Comparison of ENCODE assay signal across 8 cellular contexts in the genomic region with DNA sequence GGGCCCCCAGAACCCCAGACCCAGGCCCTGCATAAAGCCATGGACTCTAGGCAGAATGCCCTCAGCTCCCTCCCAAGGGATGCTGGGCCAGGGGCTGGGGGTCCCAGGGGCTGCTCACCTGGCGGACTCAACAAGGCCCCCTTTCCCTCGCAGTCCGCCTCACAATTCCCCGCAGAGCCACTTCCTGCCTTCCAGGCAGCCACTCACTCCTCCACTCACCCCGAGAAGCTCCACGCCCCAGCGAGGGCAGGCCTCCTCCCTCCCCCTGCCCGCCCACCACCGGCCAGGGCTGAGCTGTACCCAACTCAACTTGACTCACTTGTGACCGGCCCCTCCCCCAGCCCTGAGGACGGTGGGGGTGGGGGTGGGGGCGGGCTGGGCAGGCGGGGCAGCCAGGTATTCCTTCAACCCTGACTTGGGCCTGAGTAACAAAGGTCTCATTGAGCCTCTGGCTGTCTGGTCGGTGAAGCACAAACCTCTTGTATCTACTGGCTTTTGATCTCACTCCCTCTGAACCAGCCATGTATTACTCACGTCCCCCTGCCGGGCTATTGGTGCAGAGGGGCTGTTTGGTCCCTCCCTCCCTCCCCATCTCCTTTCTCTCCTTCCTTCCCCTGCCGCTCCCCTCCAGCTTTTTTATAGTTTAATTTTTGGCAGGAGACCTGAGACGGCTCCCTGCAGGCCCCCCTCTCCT. TPM values are rescaled to one million over a fixed set of nuclear protein-coding genes. Genes with fewer than 3 reads are reported as not detected.
A peak's percentile ranks its signal among the peaks of the same experiment; 100 is the strongest.
DNase-seq lines count a peak whose midpoint lies in the region; ATAC-seq and TF ChIP-seq lines count a peak whose summit lies in the region.

No MANE protein-coding gene starts in this region.

- DNase-seq in CD8-positive, alpha-beta memory T cell: no peak
- DNase-seq in left lung (peak; percentile 86 to 92), SW 1271 (lab: John Stamatoyannopoulos, UW) (no peak), cerebellum (ENCODE audit: low spot score) (no peak)

- H3K4me1 ChIP-seq in CD8-positive, alpha-beta memory T cell (ENCODE audit: insufficient read depth, low read length): no peaks in the 10 kb centered on the region
- peaks cover 91% of the 10 kb centered on the region for H3K4me1 ChIP-seq in HUES6 (ENCODE audit: control insufficient read depth, insufficient read depth, low read length)
- peaks cover 0 to 18% of the 10 kb centered on the region in 2 donors for H3K4me1 ChIP-seq in left lung

- POLR2A ChIA-PET in CD8-positive, alpha-beta memory T cell (lab: Charles Lee): interaction anchor here (0.9 kb wide), 1 partner anchor 19 kb away, joined by 4 read pairs; no protein-coding TSS in a partner anchor

- CTCF ChIA-PET in CD8-positive, alpha-beta memory T cell (lab: Charles Lee): no interaction called here

- H3K9me3 Mint-ChIP-seq in CD8-positive, alpha-beta memory T cell: no peaks in the 10 kb centered on the region
- no peaks in the 10 kb centered on the region for H3K9me3 Mint-ChIP-seq in activated T-helper 17 cell treated with anti-CD3 and anti-CD28 coated beads, Interleukin-2, amount 50 U/mL, for 72 hours

- intact Hi-C loops in left lung (cut with DNase I): no loop called here

- peak overlapping the region in 2 of 8 donors; percentile 70 to 87 for H3K27ac Mint-ChIP-seq in CD8-positive, alpha-beta memory T cell
- H3K27ac Mint-ChIP-seq in activated T-helper 17 cell treated with anti-CD3 and anti-CD28 coated beads, Interleukin-2, amount 50 U/mL, for 72 hours: peak overlapping the region; percentile 78

- H3K36me3 Mint-ChIP-seq in CD8-positive, alpha-beta memory T cell: no peaks in the 10 kb centered on the region
- no peaks in the 10 kb centered on the region for H3K36me3 Mint-ChIP-seq in activated T-helper 17 cell treated with anti-CD3 and anti-CD28 coated beads, Interleukin-2, amount 50 U/mL, for 72 hours (ENCODE audit: low read depth)

- no peak for TF ChIP-seq CTCF in left lung (IDR thresholded peaks at IDR 0.05)

- H3K27ac ChIP-seq in CD8-positive, alpha-beta memory T cell (ENCODE audit: low read depth, low read length): peak overlapping the region; percentile 51
- H3K27ac ChIP-seq in HUES6 (ENCODE audit: low read depth, low read length) (peak overlapping the region; percentile 78; the same call in 1 of the 2 replicates), left lung (peak overlapping the region; percentile 6 to 33)

- no peaks in the 10 kb centered on the region for H3K9me3 ChIP-seq in CD8-positive, alpha-beta memory T cell (ENCODE audit: low read length)
- H3K9me3 ChIP-seq in HUES6 (ENCODE audit: control insufficient read depth, insufficient read depth, low read depth, low read length) (no peaks in the 10 kb centered on the region), left lung (no peaks in the 10 kb centered on the region)

- peaks cover 25% of the 10 kb centered on the region for H3K27me3 ChIP-seq in CD8-positive, alpha-beta memory T cell (ENCODE audit: insufficient read depth, low read length, poor library complexity, severe bottlenecking)
- H3K27me3 ChIP-seq in HUES6 (ENCODE audit: control insufficient read depth, insufficient read depth, low read length) (peaks cover 2% of the 10 kb centered on the region; the same call in 1 of the 2 replicates), left lung (peaks cover 12 to 61% of the 10 kb centered on the region in 2 donors)

- H3K36me3 ChIP-seq in CD8-positive, alpha-beta memory T cell (ENCODE audit: insufficient read depth, low read length): no peaks in the 10 kb centered on the region
- peaks cover 8% of the 10 kb centered on the region; the same call in 1 of the 2 replicates for H3K36me3 ChIP-seq in HUES6 (ENCODE audit: control insufficient read depth, insufficient read depth, low read length)
- H3K36me3 ChIP-seq in left lung: no peaks in the 10 kb centered on the region

- H3K27me3 Mint-ChIP-seq in CD8-positive, alpha-beta memory T cell: peaks cover 23 to 40% of the 10 kb centered on the region in 2 donors
- peaks cover 37% of the 10 kb centered on the region for H3K27me3 Mint-ChIP-seq in activated T-helper 17 cell treated with anti-CD3 and anti-CD28 coated beads, Interleukin-2, amount 50 U/mL, for 72 hours

- peaks cover 5 to 9% (median 8%) of the 10 kb centered on the region in 3 donors for H3K4me1 Mint-ChIP-seq in CD8-positive, alpha-beta memory T cell
- H3K4me1 Mint-ChIP-seq in activated T-helper 17 cell treated with anti-CD3 and anti-CD28 coated beads, Interleukin-2, amount 50 U/mL, for 72 hours: no peaks in the 10 kb centered on the region

- no peak overlapping the region for H3K4me3 ChIP-seq in CD8-positive, alpha-beta memory T cell (ENCODE audit: low read length)
- peak overlapping the region; percentile 67 for H3K4me3 ChIP-seq in HUES6 (ENCODE audit: low read depth, low read length)
- peak overlapping the region; percentile 20 to 37 for H3K4me3 ChIP-seq in left lung

- peak; percentile 95 for ATAC-seq in activated T-helper 17 cell treated with anti-CD3 and anti-CD28 coated beads, Interleukin-2, amount 50 U/mL, for 72 hours (replicated peaks)
- peak; percentile 94 for ATAC-seq in left lung
- ATAC-seq in HG03175 (IDR thresholded peaks at IDR 0.05; ENCODE audit: unreplicated experiment): no peak
- ATAC-seq in GM21723 (IDR thresholded peaks at IDR 0.05; ENCODE audit: unreplicated experiment): no peak

- no peak overlapping the region for H3K4me3 Mint-ChIP-seq in CD8-positive, alpha-beta memory T cell
- H3K4me3 Mint-ChIP-seq in activated T-helper 17 cell treated with anti-CD3 and anti-CD28 coated beads, Interleukin-2, amount 50 U/mL, for 72 hours: peak overlapping the region; percentile 67

- peak overlapping the region; percentile 88 for H3K9ac ChIP-seq in HUES6 (ENCODE audit: low read length)

RNA-seq across cellular contexts. Expression of gene BLACAT1, which starts 5.9 kb away (rescaled TPM):
- total RNA-seq in CD8-positive, alpha-beta memory T cell: under 1 TPM in 1 of 2 experiments, not detected in 1; 0.09 TPM
- not detected for polyA plus RNA-seq in CD8-positive, alpha-beta memory T cell
- total RNA-seq in activated T-helper 17 cell treated with anti-CD3 and anti-CD28 coated beads, Interleukin-2, amount 50 U/mL, for 72 hours: under 1 TPM; 0.61 to 0.95 TPM
- total RNA-seq in left lung: 1 to 10 TPM in 1 of 2 donors, under 1 TPM in 1; 0.55 to 2.7 TPM
- 2.5 TPM for total RNA-seq in cerebellum

RNA-seq across cellular contexts. Expression of gene LEMD1, which starts 28.0 kb away (rescaled TPM):
- under 1 TPM in 1 of 2 experiments, not detected in 1; 0.55 TPM for total RNA-seq in CD8-positive, alpha-beta memory T cell
- polyA plus RNA-seq in CD8-positive, alpha-beta memory T cell: not detected
- 1 to 10 TPM in 1 of 2 donors, under 1 TPM in 1; 0.61 to 1.1 TPM for total RNA-seq in activated T-helper 17 cell treated with anti-CD3 and anti-CD28 coated beads, Interleukin-2, amount 50 U/mL, for 72 hours
- total RNA-seq in left lung (1 to 10 TPM; 2.1 to 2.2 TPM), cerebellum (6.1 TPM)

RNA-seq across cellular contexts. Expression of gene CDK18, which starts 54.6 kb away (rescaled TPM):
- total RNA-seq in CD8-positive, alpha-beta memory T cell: 1 to 10 TPM; 1.4 to 1.6 TPM
- polyA plus RNA-seq in CD8-positive, alpha-beta memory T cell: 0.43 TPM
- 1 to 10 TPM in 1 of 2 donors, under 1 TPM in 1; 0.91 to 3.0 TPM for total RNA-seq in activated T-helper 17 cell treated with anti-CD3 and anti-CD28 coated beads, Interleukin-2, amount 50 U/mL, for 72 hours
- total RNA-seq in left lung (10 to 100 TPM; 19.7 to 30.1 TPM), cerebellum (1.00 TPM)

Comparison
In these comparisons a context has a peak if more than half of its experiments do, and no peak if none do; other contexts are left out.
1. DNase-seq: peak in left lung (2 of 2); none in CD8-positive, alpha-beta memory T cell (0 of 5), SW 1271 (0 of 2) and cerebellum (single experiment).
2. H3K27ac ChIP-seq: peak in every context shown above with its lines; median percentile 78 in HUES6; 51 in CD8-positive, alpha-beta memory T cell; 20 in left lung.
3. ATAC-seq: peak in activated T-helper 17 cell treated with anti-CD3 and anti-CD28 coated beads, Interleukin-2, amount 50 U/mL, for 72 hours (single experiment) and left lung (single experiment); none in HG03175 (single experiment) and GM21723 (single experiment).
4. RNA of gene CDK18, which starts 54.6 kb away (total RNA-seq): 19.7 to 30.1 TPM in left lung; 0.91 to 3.0 TPM in activated T-helper 17 cell treated with anti-CD3 and anti-CD28 coated beads, Interleukin-2, amount 50 U/mL, for 72 hours, 1.4 to 1.6 TPM in CD8-positive, alpha-beta memory T cell and 1.00 TPM in cerebellum (single experiment); every median in the first group is over 4 times any median in the second.